In the genomic region with DNA sequence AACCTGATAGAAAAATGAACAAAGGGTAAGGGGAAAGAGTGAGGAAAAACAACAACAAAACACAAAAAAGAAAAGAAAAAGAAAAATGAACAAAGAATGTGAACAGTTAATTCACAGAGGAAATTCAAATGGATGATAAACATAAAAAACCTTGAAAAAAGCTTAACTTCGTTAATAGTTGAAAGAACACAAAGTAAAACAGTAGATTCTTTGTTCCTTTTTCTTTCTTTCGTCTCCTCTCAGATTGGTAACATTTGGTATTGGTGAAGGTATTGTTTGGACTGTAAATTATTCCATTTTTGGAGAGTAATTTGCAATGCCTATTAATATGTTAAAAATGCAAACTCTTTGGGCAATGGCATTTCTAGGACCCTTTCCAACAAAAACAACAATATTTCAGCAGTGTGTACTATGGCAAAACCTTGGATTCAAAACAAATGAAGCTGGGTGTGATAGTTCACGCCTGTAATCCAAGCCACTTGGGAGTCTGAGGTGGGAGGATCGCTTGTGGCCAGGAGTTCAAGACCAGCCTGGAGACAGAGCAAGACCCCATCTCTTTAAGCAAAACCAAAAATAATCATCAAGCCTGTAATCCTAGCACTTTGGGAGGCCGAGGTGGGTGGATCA, we compare ENCODE assay signal across 23 cellular contexts. TPM values are rescaled to one million over a fixed set of nuclear protein-coding genes. Genes with fewer than 3 reads are reported as not detected.
DNase-seq lines count a peak whose midpoint lies in the region; ATAC-seq, FAIRE-seq and TF ChIP-seq lines count a peak whose summit lies in the region.
"Had no signal": no experiment of that assay in that cellular context is flagged by ENCODE, and none has a peak within 500 bp of the region (broad histone marks: within the 10 kb centered on the region; RNA-seq: fewer than 3 reads in every experiment).

No MANE protein-coding gene starts in this region.

- TF ChIP-seq RAD21 in K562 (CRISPR knock-in tag; conservative IDR thresholded peaks at IDR 0.05 in 1 of 2, IDR thresholded peaks at IDR 0.05 in 1 of 2) = no peak

- CTCF ChIA-PET in K562 (lab: Yijun Ruan, JAX; ENCODE audit: low intra/inter-chr PET ratio) = no interaction called here
- CTCF ChIA-PET in activated CD4-positive, alpha-beta T cell treated with anti-CD3 and anti-CD28 coated beads for 36 hours (lab: Charles Lee) = interaction anchor here (0.7 to 1.8 kb wide), 4 partner anchors 9 to 753 kb away, joined by 3 to 5 read pairs (median 4); a partner anchor contains a TSS

- no peaks in the 10 kb centered on the region for H3K79me2 ChIP-seq in K562 (ENCODE audit: control insufficient read depth, insufficient read depth, low read length)

- H2AFZ ChIP-seq in K562 (ENCODE audit: low read depth, low read length) = no peak overlapping the region

- H3K4me1 Mint-ChIP-seq in activated CD4-positive, alpha-beta T cell treated with anti-CD3 and anti-CD28 coated beads for 36 hours = peaks cover 13% of the 10 kb centered on the region

- intact Hi-C loops in K562 (cut with micrococcal nuclease) = no loop called here
- intact Hi-C loops in spleen (cut with DNase I; ENCODE audit: low total_unique reads) = no loop called here
- intact Hi-C loops in activated CD4-positive, alpha-beta T cell treated with anti-CD3 and anti-CD28 coated beads for 36 hours (cut with DNase I, micrococcal nuclease) = no loop called here

- peaks cover 20% of the 10 kb centered on the region for H3K27me3 Mint-ChIP-seq in activated CD4-positive, alpha-beta T cell treated with anti-CD3 and anti-CD28 coated beads for 36 hours

- no peak overlapping the region for H3K9ac ChIP-seq in K562 (ENCODE audit: insufficient read depth in 1 of 2, low read depth in 2 of 2, low read length in 2 of 2)

- H3K9me3 ChIP-seq in HAP-1 (0 out of 2 replicates have a peak, but pooled peaks cover 2% of the 10 kb centered on the region), K562 (replicated peaks; ENCODE audit: control insufficient read depth, insufficient read depth, low read depth, low read length) (no peaks in the 10 kb centered on the region), spleen (no peaks in the 10 kb centered on the region)
- H3K9me3 ChIP-seq: transverse colon had no signal

- DNase-seq in HAP-1 (ENCODE audit: low spot score in 2 of 2) (peak; percentile 70 to 89), K562 (ENCODE audit: extremely low read depth in 1 of 4, low spot score in 3 of 4) (no peak), fibroblast of villous mesenchyme (ENCODE audit: low read depth) (peak; percentile 42), spleen (peak; percentile 3), NCI-H2081 (lab: John Stamatoyannopoulos, UW) (no peak), activated T-cell treated with anti-CD3 and anti-CD28 coated beads for 4 hours (no peak), NCI-H1092 treated with DMSO at 0.1 percent for 48 hours (lab: John Stamatoyannopoulos, UW) (no peak)
- DNase-seq in activated CD4-positive, alpha-beta T cell treated with anti-CD3 and anti-CD28 coated beads for 36 hours = no peak
- DNase-seq: activated CD8-positive, alpha-beta T cell treated with anti-CD3 and anti-CD28 coated beads for 36 hours; activated naive CD8-positive, alpha-beta T cell treated with anti-CD3 and anti-CD28 coated beads, Interleukin-2, amount 10 ng/mL, durations not matched to agents 7 days and 5 days; C1 segment of cervical spinal cord; cerebellar nuclear complex; H7; immature natural killer cell; naive thymus-derived CD8-positive, alpha-beta T cell; NCI-H187 treated with DMSO at 0.1 percent for 48 hours; NCI-H524; posterior cingulate gyrus; transverse colon; WERI-Rb-1 had no signal

- TF ChIP-seq CTCF in K562 (IDR thresholded peaks at IDR 0.05 in 2 of 3, conservative IDR thresholded peaks at IDR 0.05 in 1 of 3; ENCODE audit: insufficient read depth in 2 of 3, low read depth in 1 of 3, low read length in 3 of 3) (no peak), fibroblast of villous mesenchyme (IDR thresholded peaks at IDR 0.05; ENCODE audit: insufficient read depth, low read depth, low read length) (no peak), spleen (IDR thresholded peaks at IDR 0.05 in 8 of 11, conservative IDR thresholded peaks at IDR 0.05 in 3 of 11) (no peak)

- H3K27me3 ChIP-seq in HAP-1 (ENCODE audit: low read depth) (no peaks in the 10 kb centered on the region), K562 (ENCODE audit: control insufficient read depth in 2 of 2, insufficient read depth in 2 of 2, low read length in 2 of 2) (peaks cover 3 to 22% of the 10 kb centered on the region in 2 experiments; a peak in 4 of 5 replicates), spleen (replicated peaks in 1 of 7) (peaks cover 0 to 34% (median 7%) of the 10 kb centered on the region in 7 donors)
- H3K27me3 ChIP-seq: transverse colon had no signal

- H3K4me1 ChIP-seq in HAP-1 = peaks cover 28% of the 10 kb centered on the region
- H3K4me1 ChIP-seq in K562 (replicated peaks in 1 of 2; ENCODE audit: control insufficient read depth in 2 of 2, insufficient read depth in 2 of 2, low read length in 2 of 2) = peaks cover 0 to 18% of the 10 kb centered on the region in 2 experiments; a peak in 2 of 5 replicates
- peaks cover 7 to 27% (median 23%) of the 10 kb centered on the region in 6 donors for H3K4me1 ChIP-seq in spleen

- H3K9me3 Mint-ChIP-seq in activated CD4-positive, alpha-beta T cell treated with anti-CD3 and anti-CD28 coated beads for 36 hours (ENCODE audit: low read depth) = no peaks in the 10 kb centered on the region
- H3K9me3 Mint-ChIP-seq: activated CD8-positive, alpha-beta T cell treated with anti-CD3 and anti-CD28 coated beads for 36 hours; activated naive CD8-positive, alpha-beta T cell treated with anti-CD3 and anti-CD28 coated beads, Interleukin-2, amount 10 ng/mL, durations not matched to agents 7 days and 5 days; activated T-helper 1 cell treated with anti-CD3 and anti-CD28 coated beads, Interleukin-12 subunit alpha, Interleukin-12 subunit beta, Interleukin-2, Interleukin-4 antibody, amounts not matched to agents 30 ng/mL and 10 ng/mL and 1 ng/mL, durations not matched to agents 14 hours and 24 hours and 36 hours; immature natural killer cell; naive thymus-derived CD8-positive, alpha-beta T cell; stimulated activated effector memory CD8-positive, alpha-beta T cell treated with anti-CD3 and anti-CD28 coated beads, Interleukin-12 subunit alpha, Interleukin-12 subunit beta, amount 100 ng/mL, for 72 hours had no signal

- TF ChIP-seq POLR2A in K562 (conservative IDR thresholded peaks at IDR 0.05) = no peak
- no peak for TF ChIP-seq POLR2A in spleen (IDR thresholded peaks at IDR 0.05)

- H3K36me3 Mint-ChIP-seq in activated CD4-positive, alpha-beta T cell treated with anti-CD3 and anti-CD28 coated beads for 36 hours (ENCODE audit: low read depth) = no peaks in the 10 kb centered on the region
- H3K36me3 Mint-ChIP-seq: activated naive CD8-positive, alpha-beta T cell treated with anti-CD3 and anti-CD28 coated beads, Interleukin-2, amount 10 ng/mL, durations not matched to agents 7 days and 5 days; immature natural killer cell; naive thymus-derived CD8-positive, alpha-beta T cell; stimulated activated effector memory CD8-positive, alpha-beta T cell treated with anti-CD3 and anti-CD28 coated beads, Interleukin-12 subunit alpha, Interleukin-12 subunit beta, amount 100 ng/mL, for 72 hours had no signal

- POLR2A ChIA-PET in K562 (lab: Yijun Ruan, JAX) = interaction anchor here (2.9 kb wide), 1 partner anchor 8 kb away, joined by 8 read pairs; a partner anchor contains a TSS
- POLR2A ChIA-PET in activated CD4-positive, alpha-beta T cell treated with anti-CD3 and anti-CD28 coated beads for 36 hours (lab: Charles Lee) = interaction anchor here (0.6 kb wide), 1 partner anchor 172 kb away, joined by 4 read pairs; no protein-coding TSS in a partner anchor

- H3K4me3 ChIP-seq in HAP-1 (no peak overlapping the region), K562 (no peak overlapping the region), fibroblast of villous mesenchyme (ENCODE audit: low read depth, low read length) (no peak overlapping the region), spleen (no peak overlapping the region)
- H3K4me3 ChIP-seq: transverse colon had no signal

- H3K4me2 ChIP-seq in K562 (ENCODE audit: insufficient read depth, low read length) = no peak overlapping the region

- no peak for TF ChIP-seq EP300 in K562 (IDR thresholded peaks at IDR 0.05; ENCODE audit: low read length)

- WGBS in K562 (ENCODE audit: insufficient coverage, low coverage, missing lambda C conversion rate) = 10% methylated on average over 5 of the region's 5 CpGs
- WGBS in spleen, 5 donors = 73 to 82% (median 81%) methylated on average over 5 of the region's 5 CpGs

- H3K27ac ChIP-seq in K562 (ENCODE audit: extremely low read depth, low read depth, low read length) (no peak overlapping the region), spleen (no peak overlapping the region)
- H3K27ac ChIP-seq: transverse colon, WERI-Rb-1 had no signal

- H3K27ac Mint-ChIP-seq in activated CD4-positive, alpha-beta T cell treated with anti-CD3 and anti-CD28 coated beads for 36 hours = no peak overlapping the region
- H3K27ac Mint-ChIP-seq: activated CD8-positive, alpha-beta T cell treated with anti-CD3 and anti-CD28 coated beads for 36 hours; activated naive CD8-positive, alpha-beta T cell treated with anti-CD3 and anti-CD28 coated beads, Interleukin-2, amount 10 ng/mL, durations not matched to agents 7 days and 5 days; activated T-helper 1 cell treated with anti-CD3 and anti-CD28 coated beads, Interleukin-12 subunit alpha, Interleukin-12 subunit beta, Interleukin-2, Interleukin-4 antibody, amounts not matched to agents 30 ng/mL and 10 ng/mL and 1 ng/mL, durations not matched to agents 14 hours and 24 hours and 36 hours; immature natural killer cell; naive thymus-derived CD8-positive, alpha-beta T cell; stimulated activated effector memory CD8-positive, alpha-beta T cell treated with anti-CD3 and anti-CD28 coated beads, Interleukin-12 subunit alpha, Interleukin-12 subunit beta, amount 100 ng/mL, for 72 hours had no signal

- no peaks in the 10 kb centered on the region for H3K36me3 ChIP-seq in HAP-1 (replicated peaks)
- H3K36me3 ChIP-seq in K562 (ENCODE audit: control insufficient read depth, insufficient read depth, low read length) = no peaks in the 10 kb centered on the region
- no peaks in the 10 kb centered on the region for H3K36me3 ChIP-seq in spleen
- H3K36me3 ChIP-seq: transverse colon, WERI-Rb-1 had no signal

- FAIRE-seq in K562 (lab: Jason Lieb, UNC) = no peak
- FAIRE-seq: GM18507 had no signal

- in situ Hi-C loops in HAP-1 (cut with MboI; ENCODE audit: low sequenced_read_pairs) (no loop called here), K562 (cut with MboI) (no loop called here)

- no TSS peak for BruUV-seq in K562 (replicated peaks; lab: Mats Ljungman, UMichigan)

- H3K4me3 Mint-ChIP-seq in activated CD4-positive, alpha-beta T cell treated with anti-CD3 and anti-CD28 coated beads for 36 hours = no peak overlapping the region
- H3K4me3 Mint-ChIP-seq: activated CD8-positive, alpha-beta T cell treated with anti-CD3 and anti-CD28 coated beads for 36 hours; activated naive CD8-positive, alpha-beta T cell treated with anti-CD3 and anti-CD28 coated beads, Interleukin-2, amount 10 ng/mL, durations not matched to agents 7 days and 5 days; activated T-helper 1 cell treated with anti-CD3 and anti-CD28 coated beads, Interleukin-12 subunit alpha, Interleukin-12 subunit beta, Interleukin-2, Interleukin-4 antibody, amounts not matched to agents 30 ng/mL and 10 ng/mL and 1 ng/mL, durations not matched to agents 14 hours and 24 hours and 36 hours; immature natural killer cell; naive thymus-derived CD8-positive, alpha-beta T cell; stimulated activated effector memory CD8-positive, alpha-beta T cell treated with anti-CD3 and anti-CD28 coated beads, Interleukin-12 subunit alpha, Interleukin-12 subunit beta, amount 100 ng/mL, for 72 hours had no signal

- H3K9me1 ChIP-seq in K562 (ENCODE audit: control insufficient read depth, insufficient read depth, low read length) = no peaks in the 10 kb centered on the region

- ATAC-seq in K562 = no peak
- no peak for ATAC-seq in activated CD4-positive, alpha-beta T cell treated with anti-CD3 and anti-CD28 coated beads for 36 hours
- ATAC-seq: activated CD8-positive, alpha-beta T cell treated with anti-CD3 and anti-CD28 coated beads for 36 hours; naive thymus-derived CD8-positive, alpha-beta T cell; stimulated activated effector memory CD8-positive, alpha-beta T cell treated with anti-CD3 and anti-CD28 coated beads, Interleukin-12 subunit alpha, Interleukin-12 subunit beta, amount 100 ng/mL, for 72 hours had no signal

- H4K20me1 ChIP-seq in K562 (replicated peaks; ENCODE audit: control insufficient read depth, insufficient read depth, low read length) = 0 out of 2 replicates have a peak, but pooled peaks cover 4% of the 10 kb centered on the region

RNA-seq across cellular contexts. Expression of a gene that starts 3.3 kb away (rescaled TPM):
- total RNA-seq in K562 (2011; cell fraction: chromatin; rRNA removed; ENCODE audit: low replicate concordance) = not detected in 2 replicates
- 0.13 TPM in 1 of 2 replicates, not detected in the other for total RNA-seq in K562 (2011; cell fraction: nucleolus; rRNA removed)
- not detected in 2 replicates for total RNA-seq in K562 (2011; cell fraction: nucleoplasm; rRNA removed)
- total RNA-seq in K562 (2014; rRNA removed) (not detected in 2 replicates), K562 (2014; rRNA removed; fragmentation: Illumina TruSeq; extraction: Trizol) (not detected in 2 replicates), K562 (2015; rRNA removed; fragmentation: Illumina TruSeq; extraction: Trizol) (not detected in 2 replicates), K562 (2021) (0.18 and 0.29 TPM in 2 replicates), fibroblast of villous mesenchyme (28.0 and 31.5 TPM in 2 replicates), spleen (10 to 100 TPM; 11.8 to 31.7 (median 19.6) TPM)
- polyA plus RNA-seq in K562 (2011; rRNA removed) (0.01 and 0.09 TPM in 2 replicates), K562 (2014; fragmentation: Illumina TruSeq; extraction: Trizol) (not detected in 2 replicates), K562 (2014; fragmentation: Nextera tagmentation; extraction: Ambion mirVana) (under 1 TPM; 0.14 to 0.25 TPM), K562 (2014; rRNA removed) (not detected in 2 replicates), spleen (1 to 10 TPM; 2.1 to 4.0 (median 2.6) TPM)
- 0.12 TPM in 1 of 2 replicates, not detected in the other for polyA plus RNA-seq in K562 (2011; cell fraction: cytosol; rRNA removed)
- 0.11 TPM in 1 of 2 replicates, not detected in the other for polyA plus RNA-seq in K562 (2011; cell fraction: nucleus; rRNA removed)
- polyA plus RNA-seq in K562 (2012) = 0.96 and 1.2 TPM in 2 replicates
- not detected in 2 replicates for polyA minus RNA-seq in K562 (2011; rRNA and poly(A)+ RNA removed)
- not detected in 2 replicates for polyA minus RNA-seq in K562 (2011; cell fraction: cytosol; rRNA and poly(A)+ RNA removed)
- polyA minus RNA-seq in K562 (2011; cell fraction: nucleus; rRNA and poly(A)+ RNA removed) = under 0.01 and 0.11 TPM in 2 replicates
- 1 to 10 TPM; 1.0 TPM for total RNA-seq in activated CD4-positive, alpha-beta T cell treated with anti-CD3 and anti-CD28 coated beads for 36 hours

RNA-seq across cellular contexts. Expression of a gene that starts 8.3 kb away (rescaled TPM):
- total RNA-seq in K562 (2011; cell fraction: chromatin; rRNA removed; ENCODE audit: low replicate concordance) = 42.8 and 72.9 TPM in 2 replicates
- 28.0 TPM in 2 replicates for total RNA-seq in K562 (2011; cell fraction: nucleolus; rRNA removed)
- 36.8 and 43.6 TPM in 2 replicates for total RNA-seq in K562 (2011; cell fraction: nucleoplasm; rRNA removed)
- 14.2 and 16.1 TPM in 2 replicates for total RNA-seq in K562 (2014; rRNA removed)
- 8.0 TPM in 2 replicates for total RNA-seq in K562 (2014; rRNA removed; fragmentation: Illumina TruSeq; extraction: Trizol)
- total RNA-seq in K562 (2015; rRNA removed; fragmentation: Illumina TruSeq; extraction: Trizol) = 13.1 and 13.6 TPM in 2 replicates
- total RNA-seq in K562 (2021) = 12.1 and 16.5 TPM in 2 replicates
- 7.7 and 8.7 TPM in 2 replicates for polyA plus RNA-seq in K562 (2011; rRNA removed)
- polyA plus RNA-seq in K562 (2011; cell fraction: cytosol; rRNA removed) = 3.9 and 6.7 TPM in 2 replicates
- polyA plus RNA-seq in K562 (2011; cell fraction: nucleus; rRNA removed) = 39.0 and 46.4 TPM in 2 replicates
- 12.8 and 30.5 TPM in 2 replicates for polyA plus RNA-seq in K562 (2012)
- polyA plus RNA-seq in K562 (2014; fragmentation: Illumina TruSeq; extraction: Trizol) = 11.4 and 15.0 TPM in 2 replicates
- polyA plus RNA-seq in K562 (2014; fragmentation: Nextera tagmentation; extraction: Ambion mirVana) = 1 to 10 TPM; 2.1 to 4.6 TPM
- 9.9 and 10.4 TPM in 2 replicates for polyA plus RNA-seq in K562 (2014; rRNA removed)
- 9.3 and 10.2 TPM in 2 replicates for polyA minus RNA-seq in K562 (2011; rRNA and poly(A)+ RNA removed)
- polyA minus RNA-seq in K562 (2011; cell fraction: cytosol; rRNA and poly(A)+ RNA removed) = 4.6 and 7.1 TPM in 2 replicates
- 8.8 and 10.4 TPM in 2 replicates for polyA minus RNA-seq in K562 (2011; cell fraction: nucleus; rRNA and poly(A)+ RNA removed)
- total RNA-seq in fibroblast of villous mesenchyme = 30.3 and 33.7 TPM in 2 replicates
- total RNA-seq in spleen = 10 to 100 TPM; 21.2 to 48.3 (median 34.8) TPM
- polyA plus RNA-seq in spleen = 10 to 100 TPM in 2 of 3 donors, 1 to 10 TPM in 1; 6.6 to 17.9 (median 12.1) TPM
- 10 to 100 TPM; 30.3 to 31.0 TPM for total RNA-seq in activated CD4-positive, alpha-beta T cell treated with anti-CD3 and anti-CD28 coated beads for 36 hours

RNA-seq across cellular contexts. Expression of a gene that starts 28.2 kb away (rescaled TPM):
- total RNA-seq in K562 (2011; cell fraction: chromatin; rRNA removed; ENCODE audit: low replicate concordance) = 14.1 and 15.2 TPM in 2 replicates
- 7.5 and 8.3 TPM in 2 replicates for total RNA-seq in K562 (2011; cell fraction: nucleolus; rRNA removed)
- 14.1 and 25.7 TPM in 2 replicates for total RNA-seq in K562 (2011; cell fraction: nucleoplasm; rRNA removed)
- total RNA-seq in K562 (2014; rRNA removed) (3.1 and 3.8 TPM in 2 replicates), K562 (2014; rRNA removed; fragmentation: Illumina TruSeq; extraction: Trizol) (2.9 and 3.9 TPM in 2 replicates), K562 (2015; rRNA removed; fragmentation: Illumina TruSeq; extraction: Trizol) (3.0 TPM in 2 replicates), K562 (2021) (4.7 and 5.9 TPM in 2 replicates), fibroblast of villous mesenchyme (2.6 and 3.5 TPM in 2 replicates), spleen (10 to 100 TPM in 4 of 7 donors, 1 to 10 TPM in 3; 4.8 to 12.1 (median 10.3) TPM)
- polyA plus RNA-seq in K562 (2011; rRNA removed) (3.7 and 5.3 TPM in 2 replicates), K562 (2014; fragmentation: Illumina TruSeq; extraction: Trizol) (4.5 and 4.8 TPM in 2 replicates), K562 (2014; fragmentation: Nextera tagmentation; extraction: Ambion mirVana) (1 to 10 TPM; 3.2 to 8.2 TPM), K562 (2014; rRNA removed) (2.2 and 3.8 TPM in 2 replicates), spleen (1 to 10 TPM; 3.9 to 5.8 (median 4.1) TPM)
- 2.2 and 7.1 TPM in 2 replicates for polyA plus RNA-seq in K562 (2011; cell fraction: cytosol; rRNA removed)
- polyA plus RNA-seq in K562 (2011; cell fraction: nucleus; rRNA removed) = 8.0 and 9.5 TPM in 2 replicates
- polyA plus RNA-seq in K562 (2012) = 2.0 and 4.7 TPM in 2 replicates
- polyA minus RNA-seq in K562 (2011; rRNA and poly(A)+ RNA removed) = 6.7 and 6.9 TPM in 2 replicates
- polyA minus RNA-seq in K562 (2011; cell fraction: cytosol; rRNA and poly(A)+ RNA removed) = 4.1 and 5.3 TPM in 2 replicates
- 5.0 and 6.8 TPM in 2 replicates for polyA minus RNA-seq in K562 (2011; cell fraction: nucleus; rRNA and poly(A)+ RNA removed)
- total RNA-seq in activated CD4-positive, alpha-beta T cell treated with anti-CD3 and anti-CD28 coated beads for 36 hours = 1 to 10 TPM; 3.1 to 4.9 TPM

Comparison
In these comparisons a context has a peak if more than half of its experiments do, and no peak if none do; other contexts are left out.
1. DNase-seq: peak in HAP-1 (2 of 2), fibroblast of villous mesenchyme (single experiment) and spleen (single experiment); none in K562 (0 of 4), NCI-H2081 (0 of 2), activated CD4-positive, alpha-beta T cell treated with anti-CD3 and anti-CD28 coated beads for 36 hours (single experiment), activated T-cell treated with anti-CD3 and anti-CD28 coated beads for 4 hours (single experiment) and NCI-H1092 treated with DMSO at 0.1 percent for 48 hours (single experiment).
2. RNA of a gene that starts 3.3 kb away (total RNA-seq): 28.0 to 31.5 TPM in fibroblast of villous mesenchyme and 11.8 to 31.7 TPM in spleen; 1.0 TPM in activated CD4-positive, alpha-beta T cell treated with anti-CD3 and anti-CD28 coated beads for 36 hours and 0.13 to 0.29 TPM in K562; every median in the first group is over 4 times any median in the second.